Comparison of ENCODE assay signal across 8 cellular contexts in the genomic region with DNA sequence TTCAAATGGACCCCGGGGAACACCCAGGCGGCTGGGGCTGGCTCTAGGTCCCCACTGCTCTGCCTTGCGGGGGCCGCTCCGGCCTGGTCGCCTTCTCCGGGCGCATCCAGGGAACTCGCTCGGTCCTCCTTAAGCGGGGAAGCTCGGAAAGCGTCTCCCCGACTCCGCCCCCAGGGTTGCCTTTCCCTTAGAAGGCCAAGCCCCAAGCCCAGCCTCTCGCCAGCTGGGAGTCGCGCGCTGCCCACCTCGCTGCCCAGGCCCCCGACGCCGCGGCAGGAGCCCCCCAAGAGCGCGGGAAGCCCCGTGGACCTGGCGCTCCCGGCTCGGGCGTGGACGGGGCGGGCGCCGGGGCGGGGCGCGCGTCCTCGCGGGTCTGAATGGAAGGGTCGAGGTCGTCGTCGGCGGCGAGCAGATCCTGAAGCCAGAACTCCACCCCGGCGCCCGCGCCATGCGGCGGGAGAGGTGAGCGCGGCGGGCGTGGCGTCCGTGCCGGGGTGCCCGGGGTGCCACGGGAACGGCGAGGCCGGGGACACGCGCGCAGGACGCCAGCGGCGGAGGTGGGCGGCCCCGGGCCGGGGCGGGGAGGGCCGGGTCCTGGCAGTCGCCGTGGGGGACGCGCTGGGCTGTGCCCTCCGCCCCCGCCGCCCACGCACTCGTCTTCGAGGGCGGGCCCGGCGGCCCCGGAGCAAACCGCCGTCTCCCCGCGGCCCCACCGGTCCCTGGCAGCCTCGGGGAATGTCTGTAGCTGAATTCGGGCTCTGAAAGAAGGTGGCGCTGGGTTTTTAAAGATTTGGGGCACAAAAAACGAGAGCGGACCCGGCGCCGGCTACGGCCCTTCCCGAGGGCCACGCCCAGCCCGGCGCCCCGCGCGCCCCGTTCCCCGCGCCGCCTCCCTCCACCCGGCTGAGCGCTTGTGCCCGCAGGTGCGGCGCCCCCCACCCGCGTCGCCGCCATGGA.
DNase-seq lines count a peak whose midpoint lies in the region; ATAC-seq, FAIRE-seq and TF ChIP-seq lines count a peak whose summit lies in the region.

A gene with protein sequence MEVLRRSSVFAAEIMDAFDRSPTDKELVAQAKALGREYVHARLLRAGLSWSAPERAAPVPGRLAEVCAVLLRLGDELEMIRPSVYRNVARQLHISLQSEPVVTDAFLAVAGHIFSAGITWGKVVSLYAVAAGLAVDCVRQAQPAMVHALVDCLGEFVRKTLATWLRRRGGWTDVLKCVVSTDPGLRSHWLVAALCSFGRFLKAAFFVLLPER (plus strand): TSS at position 214 of the 957 bp plus-strand sequence. CDS start 739 bp downstream, at position 953.

- FAIRE-seq in GM19239 (lab: Jason Lieb, UNC), result no peak

- H3K9ac ChIP-seq in SK-N-MC (ENCODE audit: insufficient read length) (peak within 1 kb of the TSS; percentile 74), endocrine pancreas (ENCODE audit: control insufficient read depth, insufficient read depth, low read length) (peak within 1 kb of the TSS; percentile 76), subcutaneous abdominal adipose tissue (ENCODE audit: low read length in 5 of 5) (peak within 1 kb of the TSS in 4 of 5 donors; percentile 23 to 79 (median 48))

- no peaks in the 10 kb centered on the region for H3K27me3 ChIP-seq in endocrine pancreas (ENCODE audit: control insufficient read depth, insufficient read depth, low read length)
- no peaks in the 10 kb centered on the region for H3K27me3 ChIP-seq in subcutaneous abdominal adipose tissue (ENCODE audit: control insufficient read depth in 5 of 5, insufficient read depth in 4 of 5, low read length in 5 of 5)

- ATAC-seq in GM18519 (IDR thresholded peaks at IDR 0.05; ENCODE audit: low FRiP score, unreplicated experiment), result no peak

- H3K9me3 ChIP-seq in SK-N-MC (ENCODE audit: low read depth, low read length), result 0 out of 2 replicates have a peak, but pooled peaks cover 3% of the 10 kb centered on the region
- H3K9me3 ChIP-seq in endocrine pancreas (ENCODE audit: control insufficient read depth, low read length), result no peaks in the 10 kb centered on the region
- peaks cover 0 to 6% (median 5%) of the 10 kb centered on the region in 5 donors for H3K9me3 ChIP-seq in subcutaneous abdominal adipose tissue (ENCODE audit: control insufficient read depth in 5 of 5, low read length in 5 of 5)

- H3K27ac ChIP-seq in SK-N-MC (no peak within 1 kb of the TSS), subcutaneous abdominal adipose tissue (ENCODE audit: low read depth, low read length) (peak within 1 kb of the TSS; percentile 92)

- DNase-seq in 8988T (peak; percentile 93), SK-N-MC (ENCODE audit: low read depth, low spot score) (no peak), medulla oblongata (ENCODE audit: extremely low spot score) (peak; percentile 86), GM19239 (ENCODE audit: insufficient read length, low spot score) (no peak)

- H3K36me3 ChIP-seq in SK-N-MC (ENCODE audit: insufficient read depth, low read length) (no peaks in the 10 kb centered on the region), endocrine pancreas (ENCODE audit: control insufficient read depth, insufficient read depth, low read length) (no peaks in the 10 kb centered on the region), subcutaneous abdominal adipose tissue (ENCODE audit: control insufficient read depth in 5 of 5, insufficient read depth in 5 of 5, low read length in 5 of 5) (peaks cover 0 to 18% (median 17%) of the 10 kb centered on the region in 5 donors)

- H3K4me1 ChIP-seq in endocrine pancreas (ENCODE audit: control insufficient read depth, insufficient read depth, low read length), result no peaks in the 10 kb centered on the region
- H3K4me1 ChIP-seq in subcutaneous abdominal adipose tissue (ENCODE audit: control insufficient read depth in 5 of 5, insufficient read depth in 5 of 5, low read length in 5 of 5), result peaks cover 11 to 76% (median 66%) of the 10 kb centered on the region in 5 donors

- no peak for TF ChIP-seq CTCF in GM12875 (IDR thresholded peaks at IDR 0.05; ENCODE audit: borderline replicate concordance, insufficient read depth, low read depth, low read length)

- H3K4me3 ChIP-seq in GM12875 (ENCODE audit: low read depth, low read length), result peak within 1 kb of the TSS; percentile 30
- H3K4me3 ChIP-seq in SK-N-MC, result peak within 1 kb of the TSS; percentile 91
- peak within 1 kb of the TSS; percentile 76 for H3K4me3 ChIP-seq in endocrine pancreas (ENCODE audit: control insufficient read depth, insufficient read depth, low read length)
- H3K4me3 ChIP-seq in subcutaneous abdominal adipose tissue (ENCODE audit: low read depth in 1 of 5, low read length in 5 of 5), result peak within 1 kb of the TSS; percentile 64 to 85 (median 73)

Comparison
In these comparisons a context has a peak if more than half of its experiments do, and no peak if none do; other contexts are left out.
1. DNase-seq: peak in 8988T (single experiment) and medulla oblongata (single experiment); none in SK-N-MC (single experiment) and GM19239 (single experiment).
2. H3K4me3 ChIP-seq: peak in every context shown above with its lines; median percentile 91 in SK-N-MC; 76 in endocrine pancreas; 73 in subcutaneous abdominal adipose tissue; 30 in GM12875.
3. Peak in every context shown above with its lines, with median percentiles within 50 percentile points of each other: H3K9ac ChIP-seq.